4 cellular contexts compared by ENCODE assay signal in genomic region chr15:53937632-53938031, GRCh38. TPM values are rescaled to one million over a fixed set of nuclear protein-coding genes. Genes with fewer than 3 reads are reported as not detected.
"Had no signal": no experiment of that assay in that cellular context is flagged by ENCODE, and none has a peak within 500 bp of the region (broad histone marks: within the 10 kb centered on the region; RNA-seq: fewer than 3 reads in every experiment).

No MANE protein-coding gene starts in this region.

RNA-seq across cellular contexts. Expression of gene UNC13C, which starts 40.6 kb away (rescaled TPM):
- total RNA-seq: GM23248, H4, HFFc6 had no signal
- polyA plus RNA-seq: GM23248, GM23338 had no signal
